ENCODE assay signal across 27 cellular contexts in genomic region chr2:22020101-22020742, GRCh38.
DNase-seq lines count a peak whose midpoint lies in the region; ATAC-seq, FAIRE-seq and TF ChIP-seq lines count a peak whose summit lies in the region.
"Had no signal": no experiment of that assay in that cellular context is flagged by ENCODE, and none has a peak within 500 bp of the region (broad histone marks: within the 10 kb centered on the region; RNA-seq: fewer than 3 reads in every experiment).

No MANE protein-coding gene starts in this region.

- H3K79me1 ChIP-seq in mesendoderm (ENCODE audit: low read length): no peaks in the 10 kb centered on the region

- H3K9me3 ChIP-seq in astrocyte (ENCODE audit: insufficient read depth, low read depth, low read length): no peaks in the 10 kb centered on the region
- no peaks in the 10 kb centered on the region for H3K9me3 ChIP-seq in psoas muscle
- H3K9me3 ChIP-seq: esophagus squamous epithelium, uterus had no signal

- no peak overlapping the region for H3K56ac ChIP-seq in mesendoderm (ENCODE audit: low read length)

- H3K36me3 ChIP-seq in astrocyte (ENCODE audit: insufficient read depth, low read length) (no peaks in the 10 kb centered on the region), mesendoderm (ENCODE audit: control insufficient read depth, insufficient read depth, low read length) (no peaks in the 10 kb centered on the region), psoas muscle (ENCODE audit: insufficient read depth in 1 of 2, low read depth in 1 of 2) (no peaks in the 10 kb centered on the region)
- H3K36me3 ChIP-seq: cardiac muscle cell, esophagus squamous epithelium, uterus had no signal

- H3K4me3 Mint-ChIP-seq in astrocyte (ENCODE audit: unreplicated experiment): no peak overlapping the region
- H3K4me3 Mint-ChIP-seq in stimulated activated memory B cell treated with anti-CD40 and anti-IgM and Interleukin-4, amounts not matched to agents 10 μg/mL and 1 μg/mL and 100 μg/mL, for 72 hours: no peak overlapping the region
- H3K4me3 Mint-ChIP-seq: activated CD4-positive, alpha-beta T cell treated with anti-CD3 and anti-CD28 coated beads for 36 hours; activated naive CD8-positive, alpha-beta T cell; CD14-positive monocyte; immature natural killer cell; mesothelial cell of epicardium; naive B cell; stimulated activated naive CD8-positive, alpha-beta T cell treated with anti-CD3 and anti-CD28 coated beads, Interleukin-15, amount 100 ng/mL, for 72 hours; T-helper 2 cell treated with Interferon-gamma antibody and Interleukin-4, amounts not matched to agents 5 μg/mL and 100 μg/mL, for 36 hours had no signal

- DNase-seq in EL (peak; percentile 1), NCI-H2171 (lab: John Stamatoyannopoulos, UW) (peak; percentile 97), astrocyte (ENCODE audit: low read depth) (no peak), mesendoderm (peak; percentile 26), psoas muscle (no peak), HuH-7.5 (ENCODE audit: low spot score) (no peak)
- DNase-seq: activated CD4-positive, alpha-beta T cell treated with anti-CD3 and anti-CD28 coated beads for 36 hours; activated CD8-positive, alpha-beta memory T cell treated with anti-CD3 and anti-CD28 coated beads for 24 hours; activated effector memory CD4-positive, alpha-beta T cell treated with Interleukin-2 at 50 U/mL for 16 hours; aorta; esophagus squamous epithelium; foreskin melanocyte; HCEC 1CT; immature natural killer cell; naive B cell; NCI-H526; occipital lobe; stimulated activated naive CD8-positive, alpha-beta T cell treated with anti-CD3 and anti-CD28 coated beads, Interleukin-15, amount 100 ng/mL, for 72 hours; uterus had no signal

- H3K9ac ChIP-seq in astrocyte (ENCODE audit: low read length) (no peak overlapping the region), mesendoderm (ENCODE audit: low read length) (no peak overlapping the region)

- TF ChIP-seq CTCF in astrocyte (IDR thresholded peaks at IDR 0.05; ENCODE audit: insufficient read depth, low read depth, low read length) (no peak), psoas muscle (IDR thresholded peaks at IDR 0.05) (no peak)

- H3K4me2 ChIP-seq in astrocyte (ENCODE audit: low read length): no peak overlapping the region
- H3K4me2 ChIP-seq in mesendoderm (ENCODE audit: low read length): no peak overlapping the region
- H3K4me2 ChIP-seq: hepatocyte had no signal

- no peak overlapping the region for H2BK120ac ChIP-seq in mesendoderm (ENCODE audit: low read depth, low read length)

- H3K79me2 ChIP-seq in astrocyte (ENCODE audit: insufficient read depth, low read length) (no peaks in the 10 kb centered on the region), mesendoderm (ENCODE audit: control insufficient read depth, insufficient read depth, low read length) (no peaks in the 10 kb centered on the region)
- H3K79me2 ChIP-seq: hepatocyte had no signal

- peak overlapping the region; percentile 47 for H3K27ac Mint-ChIP-seq in astrocyte (ENCODE audit: unreplicated experiment)
- no peak overlapping the region for H3K27ac Mint-ChIP-seq in stimulated activated memory B cell treated with anti-CD40 and anti-IgM and Interleukin-4, amounts not matched to agents 10 μg/mL and 1 μg/mL and 100 μg/mL, for 72 hours
- H3K27ac Mint-ChIP-seq: activated CD4-positive, alpha-beta T cell treated with anti-CD3 and anti-CD28 coated beads for 36 hours; activated naive CD8-positive, alpha-beta T cell; CD14-positive monocyte; immature natural killer cell; mesothelial cell of epicardium; naive B cell; stimulated activated naive CD8-positive, alpha-beta T cell treated with anti-CD3 and anti-CD28 coated beads, Interleukin-15, amount 100 ng/mL, for 72 hours; T-helper 2 cell treated with Interferon-gamma antibody and Interleukin-4, amounts not matched to agents 5 μg/mL and 100 μg/mL, for 36 hours had no signal

- H3K23ac ChIP-seq in mesendoderm (ENCODE audit: low read length): no peak overlapping the region

- H2AK5ac ChIP-seq in mesendoderm (ENCODE audit: low read length): no peak overlapping the region

- H3K4ac ChIP-seq in mesendoderm (ENCODE audit: low read depth, low read length): no peak overlapping the region

- no CpG with 5 or more reads among the region's 6 CpGs for WGBS in mesendoderm (ENCODE audit: extremely low coverage, insufficient coverage, low lambda C conversion rate)
- WGBS in psoas muscle, 3 donors: 31 to 51% (median 43%) methylated on average over 6 of the region's 6 CpGs

- H4K5ac ChIP-seq in mesendoderm (ENCODE audit: low read length): no peak overlapping the region

- no peaks in the 10 kb centered on the region for H3K36me3 Mint-ChIP-seq in astrocyte (ENCODE audit: low read depth, unreplicated experiment)
- H3K36me3 Mint-ChIP-seq in stimulated activated memory B cell treated with anti-CD40 and anti-IgM and Interleukin-4, amounts not matched to agents 10 μg/mL and 1 μg/mL and 100 μg/mL, for 72 hours: no peaks in the 10 kb centered on the region
- H3K36me3 Mint-ChIP-seq: activated naive CD8-positive, alpha-beta T cell; CD14-positive monocyte; immature natural killer cell; mesothelial cell of epicardium; naive B cell had no signal

- H3K4me1 ChIP-seq in astrocyte (ENCODE audit: insufficient read depth, low read length) (no peaks in the 10 kb centered on the region), mesendoderm (ENCODE audit: control insufficient read depth, low read depth, low read length) (no peaks in the 10 kb centered on the region), psoas muscle (no peaks in the 10 kb centered on the region)
- H3K4me1 ChIP-seq: esophagus squamous epithelium, uterus had no signal

- H3K18ac ChIP-seq in mesendoderm (ENCODE audit: low read length): no peak overlapping the region

- H3K27me3 Mint-ChIP-seq in astrocyte (ENCODE audit: low read depth, unreplicated experiment): no peaks in the 10 kb centered on the region
- H3K27me3 Mint-ChIP-seq in stimulated activated memory B cell treated with anti-CD40 and anti-IgM and Interleukin-4, amounts not matched to agents 10 μg/mL and 1 μg/mL and 100 μg/mL, for 72 hours: no peaks in the 10 kb centered on the region
- H3K27me3 Mint-ChIP-seq: activated CD4-positive, alpha-beta T cell treated with anti-CD3 and anti-CD28 coated beads for 36 hours; activated naive CD8-positive, alpha-beta T cell; naive B cell; stimulated activated naive CD8-positive, alpha-beta T cell treated with anti-CD3 and anti-CD28 coated beads, Interleukin-15, amount 100 ng/mL, for 72 hours had no signal

- H4K20me1 ChIP-seq in astrocyte (ENCODE audit: insufficient read depth, low read length): no peaks in the 10 kb centered on the region

- no peak overlapping the region for H2AFZ ChIP-seq in astrocyte (ENCODE audit: low read depth, low read length)
- H2AFZ ChIP-seq: hepatocyte had no signal

- H2BK5ac ChIP-seq in mesendoderm (ENCODE audit: low read length): no peak overlapping the region

- no peak overlapping the region for H3K4me3 ChIP-seq in astrocyte (ENCODE audit: insufficient read depth, low read depth, low read length)
- no peak overlapping the region for H3K4me3 ChIP-seq in mesendoderm (ENCODE audit: low read length)
- no peak overlapping the region for H3K4me3 ChIP-seq in psoas muscle
- H3K4me3 ChIP-seq: cardiac muscle cell, esophagus squamous epithelium, hepatocyte, K562, uterus had no signal

- intact Hi-C loops in psoas muscle (cut with DNase I): no loop called here

- no peaks in the 10 kb centered on the region for H3K4me1 Mint-ChIP-seq in astrocyte (ENCODE audit: low read depth, unreplicated experiment)
- H3K4me1 Mint-ChIP-seq in stimulated activated memory B cell treated with anti-CD40 and anti-IgM and Interleukin-4, amounts not matched to agents 10 μg/mL and 1 μg/mL and 100 μg/mL, for 72 hours: no peaks in the 10 kb centered on the region
- H3K4me1 Mint-ChIP-seq: activated CD4-positive, alpha-beta T cell treated with anti-CD3 and anti-CD28 coated beads for 36 hours; CD14-positive monocyte; immature natural killer cell; mesothelial cell of epicardium; naive B cell; stimulated activated naive CD8-positive, alpha-beta T cell treated with anti-CD3 and anti-CD28 coated beads, Interleukin-15, amount 100 ng/mL, for 72 hours had no signal

- H4K8ac ChIP-seq in mesendoderm (ENCODE audit: low read depth, low read length): no peak overlapping the region

- H2BK15ac ChIP-seq in mesendoderm (replicated peaks; ENCODE audit: low read depth): no peak overlapping the region

- no peaks in the 10 kb centered on the region for H3K27me3 ChIP-seq in astrocyte (ENCODE audit: insufficient read depth, low read length)
- no peaks in the 10 kb centered on the region for H3K27me3 ChIP-seq in mesendoderm (ENCODE audit: insufficient read depth, low read length, poor library complexity)
- H3K27me3 ChIP-seq in psoas muscle (ENCODE audit: insufficient read depth in 3 of 3, low read length in 2 of 3): no peaks in the 10 kb centered on the region
- H3K27me3 ChIP-seq: cardiac muscle cell, esophagus squamous epithelium, hepatocyte, uterus had no signal

- no peaks in the 10 kb centered on the region for H3K9me3 Mint-ChIP-seq in astrocyte (ENCODE audit: unreplicated experiment)
- peaks cover 2% of the 10 kb centered on the region for H3K9me3 Mint-ChIP-seq in stimulated activated memory B cell treated with anti-CD40 and anti-IgM and Interleukin-4, amounts not matched to agents 10 μg/mL and 1 μg/mL and 100 μg/mL, for 72 hours
- H3K9me3 Mint-ChIP-seq: mesothelial cell of epicardium, naive B cell had no signal

- H3K27ac ChIP-seq in astrocyte (ENCODE audit: low read depth, low read length): no peak overlapping the region
- H3K27ac ChIP-seq in mesendoderm (ENCODE audit: low read depth, low read length): no peak overlapping the region
- H3K27ac ChIP-seq in psoas muscle: no peak overlapping the region
- H3K27ac ChIP-seq: cardiac muscle cell, esophagus squamous epithelium, hepatocyte, uterus had no signal

- no peak for ATAC-seq in psoas muscle
- no peak for ATAC-seq in stimulated activated memory B cell treated with anti-CD40 and anti-IgM and Interleukin-4, amounts not matched to agents 10 μg/mL and 1 μg/mL and 100 μg/mL, for 72 hours
- ATAC-seq: activated CD4-positive, alpha-beta T cell treated with anti-CD3 and anti-CD28 coated beads for 36 hours; K562; stimulated activated naive CD8-positive, alpha-beta T cell treated with anti-CD3 and anti-CD28 coated beads, Interleukin-15, amount 100 ng/mL, for 72 hours had no signal

- FAIRE-seq in astrocyte (lab: Jason Lieb, UNC): no peak
- FAIRE-seq: K562 had no signal

Comparison
In these comparisons a context has a peak if more than half of its experiments do, and no peak if none do; other contexts are left out.
1. DNase-seq: peak in EL (single experiment), NCI-H2171 (single experiment) and mesendoderm (single experiment); none in astrocyte (single experiment), psoas muscle (0 of 2) and HuH-7.5 (single experiment).